ENCODE assay signal across 21 cellular contexts in the genomic region with DNA sequence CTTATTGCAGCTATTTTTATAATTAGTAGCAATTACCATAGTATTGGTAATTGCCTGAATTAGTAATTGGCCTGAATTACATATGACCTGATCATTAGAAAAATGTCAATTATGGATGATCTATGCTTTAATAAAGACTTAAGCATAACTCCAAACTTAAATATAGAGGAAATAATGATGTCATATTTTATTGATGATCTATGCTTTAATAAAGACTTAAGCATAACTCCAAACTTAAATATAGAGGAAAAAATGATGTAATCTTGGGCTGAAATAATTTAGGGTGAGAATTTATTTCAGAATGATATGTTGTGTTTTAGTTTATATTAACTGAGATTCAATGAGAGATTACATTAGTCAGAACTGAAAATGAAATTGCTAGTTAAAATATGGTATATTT.
DNase-seq lines count a peak whose midpoint lies in the region; ATAC-seq, FAIRE-seq and TF ChIP-seq lines count a peak whose summit lies in the region.
"Had no signal": no experiment of that assay in that cellular context is flagged by ENCODE, and none has a peak within 500 bp of the region (broad histone marks: within the 10 kb centered on the region; RNA-seq: fewer than 3 reads in every experiment).

No MANE protein-coding gene starts in this region.

- H3K27me3 ChIP-seq in HepG2 (ENCODE audit: control insufficient read depth in 1 of 2, insufficient read depth in 2 of 2, low read length in 2 of 2) (no peaks in the 10 kb centered on the region), right lobe of liver (no peaks in the 10 kb centered on the region)
- H3K27me3 ChIP-seq in CD4-positive, alpha-beta T cell (ENCODE audit: control insufficient read depth, insufficient read depth, low read length): no peaks in the 10 kb centered on the region
- H3K27me3 ChIP-seq: BE2C, BLaER1 had no signal

- no peak overlapping the region for H3K9ac ChIP-seq in HepG2 (ENCODE audit: insufficient read depth, low read depth, low read length)
- H3K9ac ChIP-seq in kidney (ENCODE audit: low read length in 2 of 2): no peak overlapping the region
- H3K9ac ChIP-seq: BLaER1 had no signal

- H3K4me3 ChIP-seq in HepG2 (replicated peaks in 1 of 3; ENCODE audit: insufficient read depth in 1 of 3, low read depth in 2 of 3, low read length in 3 of 3): no peak overlapping the region
- H3K4me3 ChIP-seq in right lobe of liver: no peak overlapping the region
- no peak overlapping the region for H3K4me3 ChIP-seq in HEK293 (ENCODE audit: low read depth, low read length)
- no peak overlapping the region for H3K4me3 ChIP-seq in kidney (ENCODE audit: low read length in 2 of 2)
- H3K4me3 ChIP-seq: BLaER1 had no signal

- FAIRE-seq in HepG2 (lab: Jason Lieb, UNC) (no peak), kidney (lab: Jason Lieb, UNC) (peak; percentile 78)
- FAIRE-seq: D721Med, GM12891, GM19239 had no signal

- no TSS peak for BruUV-seq in HepG2 (replicated peaks; lab: Mats Ljungman, UMichigan)

- no peaks in the 10 kb centered on the region for H3K9me3 ChIP-seq in HepG2 (ENCODE audit: low read length)
- no peaks in the 10 kb centered on the region for H3K9me3 ChIP-seq in right lobe of liver
- H3K9me3 ChIP-seq in HEK293 (ENCODE audit: control insufficient read depth, insufficient read depth, low read depth, low read length): no peaks in the 10 kb centered on the region
- no peaks in the 10 kb centered on the region for H3K9me3 ChIP-seq in kidney (ENCODE audit: control insufficient read depth in 1 of 2, low read length in 2 of 2)
- no peaks in the 10 kb centered on the region for H3K9me3 ChIP-seq in CD4-positive, alpha-beta T cell (ENCODE audit: control insufficient read depth, low read length)
- H3K9me3 ChIP-seq: BE2C, BLaER1, Caco-2 had no signal

- ATAC-seq in HepG2 (no peak), right lobe of liver (no peak)
- ATAC-seq in CD4-positive, alpha-beta T cell (ENCODE audit: poor library complexity): no peak
- ATAC-seq: CD8-positive, alpha-beta T cell had no signal

- no peak overlapping the region for H3K27ac ChIP-seq in HepG2 (ENCODE audit: extremely low read length, insufficient read depth, low read length)
- no peak overlapping the region for H3K27ac ChIP-seq in right lobe of liver
- H3K27ac ChIP-seq in HEK293 (ENCODE audit: extremely low read depth, low read depth, low read length): no peak overlapping the region
- no peak overlapping the region for H3K27ac ChIP-seq in kidney (ENCODE audit: low read depth in 2 of 2, low read length in 2 of 2)
- no peak overlapping the region for H3K27ac ChIP-seq in CD4-positive, alpha-beta T cell (ENCODE audit: low read depth, low read length)
- H3K27ac ChIP-seq: 22Rv1, BLaER1 had no signal

- no peak overlapping the region for H3K4me2 ChIP-seq in HepG2 (ENCODE audit: low read depth, low read length)
- H3K4me2 ChIP-seq: BLaER1 had no signal

- TF ChIP-seq EP300 in HepG2 (IDR thresholded peaks at IDR 0.05; ENCODE audit: low read depth in 2 of 2, low read length in 2 of 2) (no peak), HepG2 (CRISPR knock-in tag; IDR thresholded peaks at IDR 0.05; ENCODE audit: borderline replicate concordance) (no peak)

- no peak overlapping the region for H2AFZ ChIP-seq in HepG2 (ENCODE audit: low read length)

- no peaks in the 10 kb centered on the region for H3K36me3 ChIP-seq in HepG2 (replicated peaks in 1 of 2; ENCODE audit: control insufficient read depth in 1 of 2, insufficient read depth in 2 of 2, low read length in 2 of 2)
- H3K36me3 ChIP-seq in right lobe of liver: no peaks in the 10 kb centered on the region
- H3K36me3 ChIP-seq in HEK293 (ENCODE audit: control insufficient read depth in 2 of 2, insufficient read depth in 1 of 2, low read length in 2 of 2): no peaks in the 10 kb centered on the region
- H3K36me3 ChIP-seq in kidney (ENCODE audit: control insufficient read depth in 1 of 2, insufficient read depth in 2 of 2, low read length in 2 of 2): no peaks in the 10 kb centered on the region
- H3K36me3 ChIP-seq: BE2C, BLaER1 had no signal

- H3K27me3 Mint-ChIP-seq in CD4-positive, alpha-beta T cell: no peaks in the 10 kb centered on the region
- H3K27me3 Mint-ChIP-seq: CD4-positive, CD25-positive, alpha-beta regulatory T cell had no signal

- no peak for TF ChIP-seq RAD21 in HepG2 (CRISPR knock-in tag; IDR thresholded peaks at IDR 0.05)

- in situ Hi-C loops in HepG2 (cut with HindIII; ENCODE audit: extremely low pct_ligation_motif_present, low pct_unique_long_range_greater_than_20kb): no loop called here

- POLR2A ChIA-PET in HepG2 (lab: Yijun Ruan, JAX): no interaction called here
- POLR2A ChIA-PET in HEK293 (lab: Yijun Ruan, JAX): no interaction called here
- POLR2A ChIA-PET in CD4-positive, alpha-beta T cell (lab: Charles Lee): no interaction called here

- CTCF ChIA-PET in HepG2 (lab: Yijun Ruan, JAX; ENCODE audit: low intra/inter-chr PET ratio, low total read pairs): no interaction called here
- CTCF ChIA-PET in HEK293 (lab: Yijun Ruan, JAX): interaction anchor here (0.5 kb wide), 1 partner anchor 1748 kb away, joined by 3 read pairs; no protein-coding TSS in a partner anchor
- CTCF ChIA-PET in CD4-positive, alpha-beta T cell (lab: Charles Lee): no interaction called here

- no peaks in the 10 kb centered on the region for H3K36me3 Mint-ChIP-seq in CD4-positive, alpha-beta T cell (ENCODE audit: low read depth)
- H3K36me3 Mint-ChIP-seq: CD14-positive monocyte; CD4-positive, CD25-positive, alpha-beta regulatory T cell; CD8-positive, alpha-beta T cell had no signal

- H3K4me3 Mint-ChIP-seq in CD4-positive, alpha-beta T cell: no peak overlapping the region
- H3K4me3 Mint-ChIP-seq: CD14-positive monocyte; CD4-positive, CD25-positive, alpha-beta regulatory T cell; CD8-positive, alpha-beta T cell had no signal

- H3K4me1 ChIP-seq in HepG2 (ENCODE audit: insufficient read depth, low read length) (no peaks in the 10 kb centered on the region), right lobe of liver (no peaks in the 10 kb centered on the region), HEK293 (ENCODE audit: control insufficient read depth, insufficient read depth, low read length) (no peaks in the 10 kb centered on the region), kidney (ENCODE audit: control insufficient read depth in 1 of 2, insufficient read depth in 1 of 2, low read depth in 1 of 2, low read length in 2 of 2) (no peaks in the 10 kb centered on the region)
- H3K4me1 ChIP-seq: BE2C, BLaER1 had no signal

- H3K27ac Mint-ChIP-seq in CD4-positive, alpha-beta T cell: no peak overlapping the region
- H3K27ac Mint-ChIP-seq: CD14-positive monocyte; CD4-positive, CD25-positive, alpha-beta regulatory T cell; CD8-positive, alpha-beta T cell had no signal

- TF ChIP-seq POLR2A in HepG2 (IDR thresholded peaks at IDR 0.05; ENCODE audit: insufficient read depth in 1 of 2, low read depth in 2 of 2, low read length in 2 of 2) (no peak), right lobe of liver (IDR thresholded peaks at IDR 0.05) (no peak)

- TF ChIP-seq CTCF in HepG2 (CRISPR knock-in tag; IDR thresholded peaks at IDR 0.05) (no peak), right lobe of liver (IDR thresholded peaks at IDR 0.05) (no peak), HEK293 (tag by site-specific recombination; IDR thresholded peaks at IDR 0.05) (no peak), kidney (IDR thresholded peaks at IDR 0.05; ENCODE audit: borderline replicate concordance, extremely low read depth, insufficient read depth) (no peak)
- TF ChIP-seq CTCF in CD4-positive, alpha-beta T cell (IDR thresholded peaks at IDR 0.05): no peak

- intact Hi-C loops in HepG2 (cut with micrococcal nuclease; ENCODE audit: unreplicated experiment) (no loop called here), right lobe of liver (cut with DNase I) (no loop called here), kidney (cut with DNase I) (no loop called here)
- intact Hi-C loops in CD4-positive, alpha-beta T cell (cut with DNase I, micrococcal nuclease): no loop called here

- H4K20me1 ChIP-seq in HepG2 (ENCODE audit: insufficient read depth, low read length): no peaks in the 10 kb centered on the region
- H4K20me1 ChIP-seq: BLaER1 had no signal

- DNase-seq in HepG2 (ENCODE audit: low spot score) (no peak), right lobe of liver (no peak), kidney (no peak)
- no peak for DNase-seq in CD4-positive, alpha-beta T cell
- no peak for DNase-seq in activated CD4-positive, CD25-positive, alpha-beta regulatory T cell (lab: John Stamatoyannopoulos, UW)
- DNase-seq: ACHN; BE2C; C1 segment of cervical spinal cord; Caco-2; Calu3; CD4-positive, CD25-positive, alpha-beta regulatory T cell; CD8-positive, alpha-beta T cell; DMS79 treated with DMSO at 0.1 percent for 48 hours; GDM1 had no signal

- H3K79me2 ChIP-seq in HepG2 (ENCODE audit: insufficient read depth, low read length): no peaks in the 10 kb centered on the region

- H3K9me3 Mint-ChIP-seq in CD4-positive, alpha-beta T cell: no peaks in the 10 kb centered on the region

- no peaks in the 10 kb centered on the region for H3K4me1 Mint-ChIP-seq in CD4-positive, alpha-beta T cell (ENCODE audit: low read depth)
- H3K4me1 Mint-ChIP-seq: CD14-positive monocyte; CD4-positive, CD25-positive, alpha-beta regulatory T cell had no signal

TF ChIP-seq in HepG2, 621 proteins besides CTCF, POLR2A, EP300 and RAD21:
- TF ChIP-seq FOXO1 (CRISPR knock-in tag; IDR thresholded peaks at IDR 0.05): no peak
- TF ChIP-seq ATF7 (IDR thresholded peaks at IDR 0.05): peak; percentile 87
- TF ChIP-seq ATF7 (CRISPR knock-in tag; IDR thresholded peaks at IDR 0.05): no peak
- TF ChIP-seq, protein P1, sequence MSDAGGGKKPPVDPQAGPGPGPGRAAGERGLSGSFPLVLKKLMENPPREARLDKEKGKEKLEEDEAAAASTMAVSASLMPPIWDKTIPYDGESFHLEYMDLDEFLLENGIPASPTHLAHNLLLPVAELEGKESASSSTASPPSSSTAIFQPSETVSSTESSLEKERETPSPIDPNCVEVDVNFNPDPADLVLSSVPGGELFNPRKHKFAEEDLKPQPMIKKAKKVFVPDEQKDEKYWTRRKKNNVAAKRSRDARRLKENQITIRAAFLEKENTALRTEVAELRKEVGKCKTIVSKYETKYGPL (CRISPR knock-in tag; IDR thresholded peaks at IDR 0.05): no peak
- no peak for TF ChIP-seq FOXJ3 (CRISPR knock-in tag; IDR thresholded peaks at IDR 0.05; ENCODE audit: borderline replicate concordance)

TF ChIP-seq in HEK293, 187 proteins besides CTCF, POLR2A, EP300 and RAD21 (continues in another document):
- TF ChIP-seq OVOL3 (tag by site-specific recombination; IDR thresholded peaks at IDR 0.05): no peak
- no peak for TF ChIP-seq SCRT1 (tag by site-specific recombination; IDR thresholded peaks at IDR 0.05; ENCODE audit: borderline replicate concordance)
